In genomic region chr6:15026832-15027231, GRCh38 we compare ENCODE assay signal across 11 cellular contexts.
A peak's percentile ranks its signal among the peaks of the same experiment; 100 is the strongest.
DNase-seq lines count a peak whose midpoint lies in the region; ATAC-seq and TF ChIP-seq lines count a peak whose summit lies in the region.
"Had no signal": no experiment of that assay in that cellular context is flagged by ENCODE, and none has a peak within 500 bp of the region (broad histone marks: within the 10 kb centered on the region; RNA-seq: fewer than 3 reads in every experiment).

No MANE protein-coding gene starts in this region.

- H3K27me3 ChIP-seq in right lobe of liver (no peaks in the 10 kb centered on the region), endodermal cell (ENCODE audit: control insufficient read depth, insufficient read depth, low read length, poor library complexity, severe bottlenecking) (no peaks in the 10 kb centered on the region)

- peak; percentile 96 to 99 (median 98) for ATAC-seq in right lobe of liver
- ATAC-seq in HG03432 (IDR thresholded peaks at IDR 0.05; ENCODE audit: unreplicated experiment) = no peak
- ATAC-seq in GM19455 (IDR thresholded peaks at IDR 0.05; ENCODE audit: unreplicated experiment) = no peak
- ATAC-seq: CD8-positive, alpha-beta T cell; T-helper 17 cell had no signal

- H3K9me3 ChIP-seq in right lobe of liver (no peaks in the 10 kb centered on the region), endodermal cell (ENCODE audit: control insufficient read depth, low read length) (no peaks in the 10 kb centered on the region)

- H3K36me3 Mint-ChIP-seq in endodermal cell (ENCODE audit: low read depth) = peaks cover 12% of the 10 kb centered on the region
- H3K36me3 Mint-ChIP-seq: CD8-positive, alpha-beta T cell had no signal

- peaks cover 24% of the 10 kb centered on the region for H3K9me3 Mint-ChIP-seq in endodermal cell
- H3K9me3 Mint-ChIP-seq: CD8-positive, alpha-beta T cell had no signal

- H3K4me1 ChIP-seq in right lobe of liver (no peaks in the 10 kb centered on the region), endodermal cell (ENCODE audit: control insufficient read depth, insufficient read depth, low read length) (no peaks in the 10 kb centered on the region)

- peaks cover 9% of the 10 kb centered on the region for H3K27me3 Mint-ChIP-seq in endodermal cell (ENCODE audit: insufficient read depth)

- H3K9ac ChIP-seq in endodermal cell (ENCODE audit: extremely low read depth, low read length, poor library complexity, severe bottlenecking) = no peak overlapping the region

- no peaks in the 10 kb centered on the region for H3K36me3 ChIP-seq in right lobe of liver
- H3K36me3 ChIP-seq in endodermal cell (ENCODE audit: control insufficient read depth, insufficient read depth, low read length) = no peaks in the 10 kb centered on the region

- H3K27ac ChIP-seq in right lobe of liver (no peak overlapping the region), endodermal cell (ENCODE audit: low read depth, low read length) (no peak overlapping the region)

- H3K4me3 Mint-ChIP-seq in endodermal cell = no peak overlapping the region
- H3K4me3 Mint-ChIP-seq: CD8-positive, alpha-beta T cell; T-helper 17 cell had no signal

- WGBS in right lobe of liver (ENCODE audit: insufficient coverage, low coverage, low lambda C conversion rate, missing lambda C conversion rate) = 39% methylated on average over 6 of the region's 6 CpGs
- WGBS in endodermal cell (ENCODE audit: insufficient coverage in 1 of 2, insufficient read length in 1 of 2), 2 experiments = 90 to 92% methylated on average over 6 of the region's 6 CpGs

- peak; percentile 96 for DNase-seq in DMS53 treated with DMSO at 0.1 percent for 48 hours (lab: John Stamatoyannopoulos, UW; ENCODE audit: unreplicated experiment)
- peak; percentile 85 for DNase-seq in NCI-H2081 treated with DMSO at 0.1 percent for 48 hours (lab: John Stamatoyannopoulos, UW)
- DNase-seq in astrocyte of the cerebellum (ENCODE audit: low read depth) = peak; percentile 16
- DNase-seq in right lobe of liver = peak in 2 of 3 donors; percentile 34 to 64
- DNase-seq in activated CD4-positive, alpha-beta T cell treated with anti-CD3 and anti-CD28 coated beads, Interleukin-2, amount 50 U/mL, for 48 hours = no peak
- DNase-seq in endodermal cell = no peak
- DNase-seq: CD8-positive, alpha-beta T cell; cerebellar nuclear complex; T-helper 17 cell had no signal

- intact Hi-C loops in right lobe of liver (cut with DNase I) = no loop called here

- in situ Hi-C loops in astrocyte of the cerebellum (cut with HindIII; ENCODE audit: low sequenced_read_pairs) = no loop called here

- H3K27ac Mint-ChIP-seq in endodermal cell = no peak overlapping the region
- H3K27ac Mint-ChIP-seq: CD8-positive, alpha-beta T cell; T-helper 17 cell had no signal

- TF ChIP-seq CTCF in astrocyte of the cerebellum (IDR thresholded peaks at IDR 0.05; ENCODE audit: low read depth, low read length, missing control alignments) = no peak
- no peak for TF ChIP-seq CTCF in right lobe of liver (IDR thresholded peaks at IDR 0.05)
- TF ChIP-seq CTCF in endodermal cell (conservative IDR thresholded peaks at IDR 0.05) = no peak

- H3K4me1 Mint-ChIP-seq in endodermal cell = peaks cover 23% of the 10 kb centered on the region

- no peak for TF ChIP-seq POLR2A in right lobe of liver (IDR thresholded peaks at IDR 0.05)

- H3K4me3 ChIP-seq in astrocyte of the cerebellum (ENCODE audit: low read depth, low read length) = no peak overlapping the region
- H3K4me3 ChIP-seq in right lobe of liver = no peak overlapping the region
- H3K4me3 ChIP-seq in endodermal cell (ENCODE audit: low read length) = no peak overlapping the region

Comparison
In these comparisons a context has a peak if more than half of its experiments do, and no peak if none do; other contexts are left out.
1. DNase-seq: peak in DMS53 treated with DMSO at 0.1 percent for 48 hours (single experiment), NCI-H2081 treated with DMSO at 0.1 percent for 48 hours (single experiment), astrocyte of the cerebellum (single experiment) and right lobe of liver (2 of 3); none in activated CD4-positive, alpha-beta T cell treated with anti-CD3 and anti-CD28 coated beads, Interleukin-2, amount 50 U/mL, for 48 hours (0 of 2) and endodermal cell (single experiment).
2. ATAC-seq: peak in right lobe of liver (4 of 4); none in HG03432 (single experiment) and GM19455 (single experiment).